8 cellular contexts compared by ENCODE assay signal in genomic region chr17:32079747-32080146, GRCh38.
DNase-seq lines count a peak whose midpoint lies in the region; ATAC-seq and TF ChIP-seq lines count a peak whose summit lies in the region.
"Not testable (repeated sequence)": the region's sequence is repeated elsewhere in the genome, so short reads cannot be mapped to it uniquely, and the experiment has no call there.

No MANE protein-coding gene starts in this region.

- not testable (repeated sequence) for TF ChIP-seq CTCF in neural progenitor cell (IDR thresholded peaks at IDR 0.05)

- H3K9me3 ChIP-seq in neural progenitor cell (ENCODE audit: low read depth) = not testable (repeated sequence)

- H3F3A ChIP-seq in neural progenitor cell (ENCODE audit: low read depth) = not testable (repeated sequence)

- not testable (repeated sequence) for H3K27ac Mint-ChIP-seq in activated T-cell treated with anti-CD3 and anti-CD28 coated beads, Interleukin-2, amount 50 U/mL, for 72 hours
- H3K27ac Mint-ChIP-seq in neural progenitor cell = peak overlapping the region; percentile 96

- H3K4me2 ChIP-seq in neural progenitor cell = peak overlapping the region; percentile 62

- H3K9ac ChIP-seq in neural progenitor cell = not testable (repeated sequence)

- not testable (repeated sequence) for H3K36me3 ChIP-seq in neural progenitor cell

- TF ChIP-seq POLR2A in erythroblast (IDR thresholded peaks at IDR 0.05; ENCODE audit: low read length) = not testable (repeated sequence)

- peak; percentile 82 for DNase-seq in Daoy (ENCODE audit: low read depth)
- peak; percentile 61 for DNase-seq in LHCN-M2 (ENCODE audit: low read depth)
- DNase-seq in activated T-cell treated with anti-CD3 and anti-CD28 coated beads, Interleukin-2, amount 50 U/mL, for 72 hours = peak; percentile 80 to 85
- peak; percentile 7 to 19 for DNase-seq in erythroblast (lab: John Stamatoyannopoulos, UW)
- peak; percentile 55 for DNase-seq in neural progenitor cell (ENCODE audit: low spot score)
- peak; percentile 73 for DNase-seq in stimulated activated naive CD8-positive, alpha-beta T cell treated with anti-CD3 and anti-CD28 coated beads, Interleukin-15, Interleukin-2, amounts not matched to agents 100 U/mL and 50 U/mL, for 24 hours

- not testable (repeated sequence) for H3K4me3 ChIP-seq in neural progenitor cell

- not testable (repeated sequence) for H3K36me3 Mint-ChIP-seq in activated T-cell treated with anti-CD3 and anti-CD28 coated beads, Interleukin-2, amount 50 U/mL, for 72 hours (ENCODE audit: insufficient read depth in 2 of 2); neural progenitor cell

- not testable (repeated sequence) for H3K4me1 Mint-ChIP-seq in activated T-cell treated with anti-CD3 and anti-CD28 coated beads, Interleukin-2, amount 50 U/mL, for 72 hours (ENCODE audit: low read depth); neural progenitor cell

- ATAC-seq in GM21825 (IDR thresholded peaks at IDR 0.05; ENCODE audit: unreplicated experiment) = peak; percentile 76
- ATAC-seq in SK-N-SH treated with all-trans-retinoic acid at 6 μM for 48 hours = peak; percentile 69
- ATAC-seq in activated T-cell treated with anti-CD3 and anti-CD28 coated beads, Interleukin-2, amount 50 U/mL, for 72 hours (replicated peaks in 1 of 2) = peak; percentile 97 to 98
- ATAC-seq in stimulated activated naive CD8-positive, alpha-beta T cell treated with anti-CD3 and anti-CD28 coated beads, Interleukin-15, Interleukin-2, amounts not matched to agents 100 U/mL and 50 U/mL, for 24 hours = peak; percentile 92

- H3K79me2 ChIP-seq in neural progenitor cell (ENCODE audit: low read depth) = not testable (repeated sequence)

- not testable (repeated sequence) for H3K27ac ChIP-seq in neural progenitor cell

- peak overlapping the region; percentile 80 to 88 for H3K4me3 Mint-ChIP-seq in activated T-cell treated with anti-CD3 and anti-CD28 coated beads, Interleukin-2, amount 50 U/mL, for 72 hours
- peak overlapping the region; percentile 66 for H3K4me3 Mint-ChIP-seq in neural progenitor cell

- not testable (repeated sequence) for H3K4me1 ChIP-seq in neural progenitor cell

- H3K27me3 Mint-ChIP-seq in activated T-cell treated with anti-CD3 and anti-CD28 coated beads, Interleukin-2, amount 50 U/mL, for 72 hours (ENCODE audit: low read depth); neural progenitor cell (ENCODE audit: insufficient read depth, low read depth): not testable (repeated sequence)

- H4K20me1 ChIP-seq in neural progenitor cell (ENCODE audit: low read depth) = not testable (repeated sequence)

- H3K9me3 Mint-ChIP-seq in activated T-cell treated with anti-CD3 and anti-CD28 coated beads, Interleukin-2, amount 50 U/mL, for 72 hours; neural progenitor cell: not testable (repeated sequence)

- H3K27me3 ChIP-seq in neural progenitor cell = not testable (repeated sequence)

- not testable (repeated sequence) for H2AFZ ChIP-seq in neural progenitor cell (replicated peaks)

Comparison
In these comparisons a context has a peak if more than half of its experiments do, and no peak if none do; other contexts are left out.
1. DNase-seq: peak in every context shown above with its lines; median percentile 82 in activated T-cell treated with anti-CD3 and anti-CD28 coated beads, Interleukin-2, amount 50 U/mL, for 72 hours; 82 in Daoy; 73 in stimulated activated naive CD8-positive, alpha-beta T cell treated with anti-CD3 and anti-CD28 coated beads, Interleukin-15, Interleukin-2, amounts not matched to agents 100 U/mL and 50 U/mL, for 24 hours; 61 in LHCN-M2; 55 in neural progenitor cell; 13 in erythroblast.